Comparison of ENCODE assay signal across 23 cellular contexts in the genomic region with DNA sequence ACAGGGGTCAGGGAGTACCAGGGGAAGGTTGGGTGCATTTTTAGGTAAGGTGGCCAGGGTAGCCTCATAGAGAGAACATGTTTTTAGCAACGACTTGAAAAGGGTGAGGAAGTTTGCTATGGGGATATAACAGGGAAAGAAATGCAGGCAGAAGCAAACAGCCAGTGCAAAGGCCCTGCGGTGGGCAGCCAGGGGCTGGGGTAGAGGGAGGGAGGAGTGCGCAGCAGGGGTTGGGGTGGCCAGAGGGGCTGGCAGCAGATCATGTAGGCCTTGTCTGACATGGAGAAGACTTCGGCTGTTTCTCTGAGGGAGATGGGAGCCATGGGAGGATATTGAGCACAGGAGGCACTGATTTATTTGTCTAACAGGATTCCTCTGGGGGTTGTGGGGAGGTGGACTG.
DNase-seq lines count a peak whose midpoint lies in the region; ATAC-seq, FAIRE-seq and TF ChIP-seq lines count a peak whose summit lies in the region.
"Had no signal": no experiment of that assay in that cellular context is flagged by ENCODE, and none has a peak within 500 bp of the region (broad histone marks: within the 10 kb centered on the region; RNA-seq: fewer than 3 reads in every experiment).

No MANE protein-coding gene starts in this region.

- DNase-seq in K562 (ENCODE audit: extremely low read depth in 1 of 4, low spot score in 3 of 4) (no peak), islet precursor cell (peak; percentile 32), neural progenitor cell (ENCODE audit: low spot score) (no peak), SKM-1 (lab: John Stamatoyannopoulos, UW; ENCODE audit: unreplicated experiment) (no peak)
- no peak for DNase-seq in CD8-positive, alpha-beta memory T cell
- DNase-seq: 8988T; ACHN; BE2C; C1 segment of cervical spinal cord; Caco-2; Calu3; CD4-positive, alpha-beta memory T cell; CD4-positive, CD25-positive, alpha-beta regulatory T cell; DMS79 treated with DMSO at 0.1 percent for 48 hours; GF-D8 had no signal

- H3K36me3 ChIP-seq in K562 (ENCODE audit: control insufficient read depth, insufficient read depth, low read length) (no peaks in the 10 kb centered on the region), neural progenitor cell (no peaks in the 10 kb centered on the region)
- H3K36me3 ChIP-seq in CD8-positive, alpha-beta memory T cell (ENCODE audit: insufficient read depth, low read length): no peaks in the 10 kb centered on the region
- H3K36me3 ChIP-seq: BE2C, BLaER1 had no signal

- FAIRE-seq in K562 (lab: Jason Lieb, UNC): no peak
- FAIRE-seq: A204.1, D721Med, G401.6, GM12891, GM19239 had no signal

- intact Hi-C loops in K562 (cut with micrococcal nuclease): no loop called here

- no peak for TF ChIP-seq POLR2A in K562 (conservative IDR thresholded peaks at IDR 0.05)

- H3K27me3 ChIP-seq in K562 (ENCODE audit: control insufficient read depth in 2 of 2, insufficient read depth in 2 of 2, low read length in 2 of 2) (peaks cover 13 to 42% of the 10 kb centered on the region in 2 experiments; a peak in 4 of 5 replicates), neural progenitor cell (no peaks in the 10 kb centered on the region)
- no peaks in the 10 kb centered on the region for H3K27me3 ChIP-seq in CD8-positive, alpha-beta memory T cell (ENCODE audit: insufficient read depth, low read length, poor library complexity, severe bottlenecking)
- H3K27me3 ChIP-seq: BLaER1 had no signal

- H3K4me1 ChIP-seq in K562 (replicated peaks in 1 of 2; ENCODE audit: control insufficient read depth in 2 of 2, insufficient read depth in 2 of 2, low read length in 2 of 2) (peaks cover 0 to 10% of the 10 kb centered on the region in 2 experiments; a peak in 3 of 5 replicates), neural progenitor cell (peaks cover 20% of the 10 kb centered on the region)
- no peaks in the 10 kb centered on the region for H3K4me1 ChIP-seq in CD8-positive, alpha-beta memory T cell (ENCODE audit: insufficient read depth, low read length)
- H3K4me1 ChIP-seq: BE2C had no signal

- no peak overlapping the region for H3K4me2 ChIP-seq in K562 (ENCODE audit: insufficient read depth, low read length)
- no peak overlapping the region for H3K4me2 ChIP-seq in neural progenitor cell
- H3K4me2 ChIP-seq: BLaER1 had no signal

- no peak for TF ChIP-seq EP300 in K562 (IDR thresholded peaks at IDR 0.05; ENCODE audit: low read length)

- H3K9me3 ChIP-seq in K562 (replicated peaks; ENCODE audit: control insufficient read depth, insufficient read depth, low read depth, low read length) (no peaks in the 10 kb centered on the region; the same call in 1 of the 2 replicates), neural progenitor cell (ENCODE audit: low read depth) (no peaks in the 10 kb centered on the region)
- no peaks in the 10 kb centered on the region for H3K9me3 ChIP-seq in CD8-positive, alpha-beta memory T cell (ENCODE audit: low read length)
- H3K9me3 ChIP-seq: BE2C, BLaER1 had no signal

- peaks cover 7% of the 10 kb centered on the region for H3F3A ChIP-seq in neural progenitor cell (ENCODE audit: low read depth)

- H3K4me1 Mint-ChIP-seq in neural progenitor cell: peaks cover 32% of the 10 kb centered on the region
- H3K4me1 Mint-ChIP-seq in CD8-positive, alpha-beta memory T cell: no peaks in the 10 kb centered on the region
- H3K4me1 Mint-ChIP-seq: CD14-positive monocyte; CD4-positive, alpha-beta memory T cell; CD4-positive, CD25-positive, alpha-beta regulatory T cell had no signal

- H3K4me3 ChIP-seq in K562 (no peak overlapping the region), neural progenitor cell (no peak overlapping the region)
- H3K4me3 ChIP-seq in CD8-positive, alpha-beta memory T cell (ENCODE audit: low read length): no peak overlapping the region
- H3K4me3 ChIP-seq: BLaER1 had no signal

- no peak overlapping the region for H3K4me3 Mint-ChIP-seq in neural progenitor cell
- H3K4me3 Mint-ChIP-seq in CD8-positive, alpha-beta memory T cell: no peak overlapping the region
- H3K4me3 Mint-ChIP-seq: CD14-positive monocyte; CD4-positive, alpha-beta memory T cell; CD4-positive, CD25-positive, alpha-beta regulatory T cell had no signal

- H3K27me3 Mint-ChIP-seq in neural progenitor cell (ENCODE audit: insufficient read depth, low read depth): peaks cover 15% of the 10 kb centered on the region
- H3K27me3 Mint-ChIP-seq in CD8-positive, alpha-beta memory T cell: peaks cover 2 to 7% of the 10 kb centered on the region in 2 donors

- H3K9me3 Mint-ChIP-seq in neural progenitor cell: no peaks in the 10 kb centered on the region
- H3K9me3 Mint-ChIP-seq in CD8-positive, alpha-beta memory T cell: peaks cover 0 to 2% (median 0%) of the 10 kb centered on the region in 5 donors

- no peak for TF ChIP-seq RAD21 in K562 (CRISPR knock-in tag; conservative IDR thresholded peaks at IDR 0.05 in 1 of 2, IDR thresholded peaks at IDR 0.05 in 1 of 2)

- H2AFZ ChIP-seq in K562 (ENCODE audit: low read depth, low read length) (no peak overlapping the region), neural progenitor cell (replicated peaks) (no peak overlapping the region)

- 0 out of 2 replicates have a peak, but pooled peaks cover 3% of the 10 kb centered on the region for H4K20me1 ChIP-seq in K562 (replicated peaks; ENCODE audit: control insufficient read depth, insufficient read depth, low read length)
- H4K20me1 ChIP-seq in neural progenitor cell (ENCODE audit: low read depth): no peaks in the 10 kb centered on the region
- H4K20me1 ChIP-seq: BLaER1 had no signal

- 10% methylated on average over 4 of the region's 4 CpGs for WGBS in K562 (ENCODE audit: insufficient coverage, low coverage, missing lambda C conversion rate)

- BruUV-seq in K562 (replicated peaks; lab: Mats Ljungman, UMichigan): no TSS peak

- POLR2A ChIA-PET in K562 (lab: Yijun Ruan, JAX): no interaction called here
- POLR2A ChIA-PET in CD8-positive, alpha-beta memory T cell (lab: Charles Lee): no interaction called here

- H3K27ac ChIP-seq in K562 (ENCODE audit: extremely low read depth, low read depth, low read length) (no peak overlapping the region), neural progenitor cell (no peak overlapping the region)
- H3K27ac ChIP-seq in CD8-positive, alpha-beta memory T cell (ENCODE audit: low read depth, low read length): no peak overlapping the region
- H3K27ac ChIP-seq: BLaER1 had no signal

- H3K79me2 ChIP-seq in K562 (ENCODE audit: control insufficient read depth, insufficient read depth, low read length) (no peaks in the 10 kb centered on the region), neural progenitor cell (ENCODE audit: low read depth) (no peaks in the 10 kb centered on the region)

- peak overlapping the region; percentile 59 for H3K27ac Mint-ChIP-seq in neural progenitor cell
- H3K27ac Mint-ChIP-seq in CD8-positive, alpha-beta memory T cell: no peak overlapping the region
- H3K27ac Mint-ChIP-seq: CD14-positive monocyte; CD4-positive, alpha-beta memory T cell; CD4-positive, CD25-positive, alpha-beta regulatory T cell had no signal

- no peaks in the 10 kb centered on the region for H3K9me1 ChIP-seq in K562 (ENCODE audit: control insufficient read depth, insufficient read depth, low read length)

- in situ Hi-C loops in K562 (cut with MboI): no loop called here

- ATAC-seq in K562 (no peak), HG03097 (IDR thresholded peaks at IDR 0.05; ENCODE audit: low FRiP score, unreplicated experiment) (no peak)

- CTCF ChIA-PET in K562 (lab: Yijun Ruan, JAX; ENCODE audit: low intra/inter-chr PET ratio): no interaction called here
- CTCF ChIA-PET in CD8-positive, alpha-beta memory T cell (lab: Charles Lee): no interaction called here

- TF ChIP-seq CTCF in K562 (IDR thresholded peaks at IDR 0.05 in 2 of 3, conservative IDR thresholded peaks at IDR 0.05 in 1 of 3; ENCODE audit: insufficient read depth in 2 of 3, low read depth in 1 of 3, low read length in 3 of 3): no peak
- no peak for TF ChIP-seq CTCF in neural progenitor cell (IDR thresholded peaks at IDR 0.05)

- no peaks in the 10 kb centered on the region for H3K36me3 Mint-ChIP-seq in neural progenitor cell
- H3K36me3 Mint-ChIP-seq in CD8-positive, alpha-beta memory T cell: no peaks in the 10 kb centered on the region
- H3K36me3 Mint-ChIP-seq: CD14-positive monocyte; CD4-positive, alpha-beta memory T cell; CD4-positive, CD25-positive, alpha-beta regulatory T cell had no signal

- H3K9ac ChIP-seq in K562 (ENCODE audit: insufficient read depth in 1 of 2, low read depth in 2 of 2, low read length in 2 of 2) (no peak overlapping the region), neural progenitor cell (no peak overlapping the region)
- H3K9ac ChIP-seq: BLaER1 had no signal

TF ChIP-seq in K562, 482 proteins besides CTCF, POLR2A, EP300 and RAD21:
- TF ChIP-seq TARDBP (IDR thresholded peaks at IDR 0.05): no peak
- peak; percentile 20 to 36; a peak in 1 of 4 replicates for TF ChIP-seq KDM1A (IDR thresholded peaks at IDR 0.05)
- TF ChIP-seq ILF3 (IDR thresholded peaks at IDR 0.05; ENCODE audit: borderline replicate concordance): no peak
- TF ChIP-seq MECOM (CRISPR knock-in tag; IDR thresholded peaks at IDR 0.05): no peak
- 0 out of 2 replicates have a peak, but pooled peaks have one; percentile 15 for TF ChIP-seq BCOR (IDR thresholded peaks at IDR 0.05)
